ENCODE assay signal across 18 cellular contexts in genomic region chr6:161011509-161012480, GRCh38. TPM values are rescaled to one million over a fixed set of nuclear protein-coding genes. Genes with fewer than 3 reads are reported as not detected.
A peak's percentile ranks its signal among the peaks of the same experiment; 100 is the strongest.
DNase-seq lines count a peak whose midpoint lies in the region; ATAC-seq and TF ChIP-seq lines count a peak whose summit lies in the region.
"Had no signal": no experiment of that assay in that cellular context is flagged by ENCODE, and none has a peak within 500 bp of the region (broad histone marks: within the 10 kb centered on the region; RNA-seq: fewer than 3 reads in every experiment).

No MANE protein-coding gene starts in this region.

- H3K4me3 ChIP-seq in ascending aorta, result peak overlapping the region in 1 of 2 donors; percentile 26
- H3K4me3 ChIP-seq: Peyer's patch had no signal

- H3K27me3 ChIP-seq in ascending aorta, result no peaks in the 10 kb centered on the region
- no peaks in the 10 kb centered on the region for H3K27me3 ChIP-seq in foreskin keratinocyte
- H3K27me3 ChIP-seq: Peyer's patch had no signal

- H3K27ac ChIP-seq in ascending aorta (peak overlapping the region; percentile 48 to 70), foreskin keratinocyte (no peak overlapping the region)
- H3K27ac ChIP-seq: Peyer's patch had no signal

- no peaks in the 10 kb centered on the region for H3K9me3 Mint-ChIP-seq in nephron
- H3K9me3 Mint-ChIP-seq: central memory CD8-positive, alpha-beta T cell; T-helper 2 cell treated with Interferon-gamma antibody and Interleukin-4, amounts not matched to agents 5 μg/mL and 100 μg/mL, for 36 hours had no signal

- peak overlapping the region in 2 of 3 experiments; percentile 38 to 80 for H3K27ac Mint-ChIP-seq in nephron
- H3K27ac Mint-ChIP-seq: T-helper 2 cell treated with Interferon-gamma antibody and Interleukin-4, amounts not matched to agents 5 μg/mL and 100 μg/mL, for 36 hours had no signal

- peaks cover 0 to 22% of the 10 kb centered on the region in 2 donors for H3K4me1 ChIP-seq in ascending aorta
- peaks cover 14% of the 10 kb centered on the region for H3K4me1 ChIP-seq in foreskin keratinocyte

- H3K36me3 Mint-ChIP-seq in nephron (ENCODE audit: low read depth), result peaks cover 21% of the 10 kb centered on the region

- DNase-seq in ELF-1 (ENCODE audit: low read depth, low spot score), result peak; percentile 80
- no peak for DNase-seq in ascending aorta (ENCODE audit: low spot score in 2 of 2)
- DNase-seq in foreskin keratinocyte, result no peak
- no peak for DNase-seq in activated CD8-positive, alpha-beta memory T cell treated with anti-CD3 and anti-CD28 coated beads, Interleukin-2, amount 50 U/mL, for 4 hours
- no peak for DNase-seq in SW 1271 (lab: John Stamatoyannopoulos, UW)
- DNase-seq in NCI-H1105 treated with DMSO at 0.1 percent for 48 hours (lab: John Stamatoyannopoulos, UW), result no peak
- DNase-seq: activated CD4-positive, alpha-beta T cell treated with anti-CD3 and anti-CD28 coated beads, Interleukin-2, amount 50 U/mL, for 4 hours; activated gamma-delta T cell; DMS79; foreskin melanocyte; GOT3; left colon; nucleus accumbens; Peyer's patch had no signal

- intact Hi-C loops in ascending aorta (cut with DNase I), result no loop called here

- no peak overlapping the region for H3K4me3 Mint-ChIP-seq in nephron
- H3K4me3 Mint-ChIP-seq: central memory CD8-positive, alpha-beta T cell; T-helper 2 cell treated with Interferon-gamma antibody and Interleukin-4, amounts not matched to agents 5 μg/mL and 100 μg/mL, for 36 hours had no signal

- no peaks in the 10 kb centered on the region for H3K9me3 ChIP-seq in ascending aorta
- H3K9me3 ChIP-seq: Peyer's patch had no signal

- TF ChIP-seq CTCF in ascending aorta (IDR thresholded peaks at IDR 0.05) (no peak), foreskin keratinocyte (conservative IDR thresholded peaks at IDR 0.05) (no peak), nephron (IDR thresholded peaks at IDR 0.05; ENCODE audit: unreplicated experiment in 3 of 3) (no peak)

- ATAC-seq in foreskin keratinocyte (peak; percentile 36), HG03571 (IDR thresholded peaks at IDR 0.05; ENCODE audit: unreplicated experiment) (no peak)
- ATAC-seq: left colon had no signal

- peaks cover 24% of the 10 kb centered on the region for H3K4me1 Mint-ChIP-seq in nephron

- H3K36me3 ChIP-seq in ascending aorta, result no peaks in the 10 kb centered on the region
- H3K36me3 ChIP-seq: Peyer's patch had no signal

- H3K27me3 Mint-ChIP-seq in nephron (ENCODE audit: low read depth), result no peaks in the 10 kb centered on the region
- H3K27me3 Mint-ChIP-seq: central memory CD8-positive, alpha-beta T cell had no signal

RNA-seq across cellular contexts. Expression of gene MAP3K4, which starts 20.2 kb away (rescaled TPM):
- total RNA-seq in ascending aorta (14.9 TPM), foreskin keratinocyte (25.0 and 26.1 TPM in 2 replicates)
- polyA plus RNA-seq in foreskin keratinocyte, result 9.7 and 11.7 TPM in 2 replicates
